2 cellular contexts compared by ENCODE assay signal in the genomic region with DNA sequence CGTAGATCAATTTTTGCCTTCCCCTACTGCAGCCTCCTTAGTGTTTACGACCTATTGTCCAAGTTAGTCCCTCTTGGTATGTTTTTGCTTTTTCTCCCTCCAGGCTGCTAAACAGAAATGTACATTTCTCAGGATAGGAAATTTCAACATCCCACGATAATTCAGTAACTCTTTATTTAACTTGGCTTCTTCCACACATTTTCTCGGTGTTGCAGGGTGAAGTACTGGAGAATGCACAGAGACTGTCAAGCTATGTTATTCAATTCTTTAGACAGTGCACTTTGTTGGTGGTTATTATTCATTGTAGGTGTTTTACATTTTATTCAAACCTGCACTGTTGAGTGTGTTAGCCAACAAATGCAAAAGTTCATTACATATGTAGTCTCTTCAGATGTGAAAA.
TF ChIP-seq lines count a peak whose summit lies in the region.

No MANE protein-coding gene starts in this region.

TF ChIP-seq in liver, 16 proteins besides CTCF, POLR2A, EP300 and RAD21:
- TF ChIP-seq ATF3 (IDR thresholded peaks at IDR 0.05) (no peak), MAX (IDR thresholded peaks at IDR 0.05) (no peak), HNF4G (IDR thresholded peaks at IDR 0.05) (no peak), HNF4A (conservative IDR thresholded peaks at IDR 0.05) (peak in 1 of 2 donors; percentile 18), EGR1 (IDR thresholded peaks at IDR 0.05; ENCODE audit: low read depth in 2 of 2) (no peak), YY1 (IDR thresholded peaks at IDR 0.05) (no peak), ZBTB33 (IDR thresholded peaks at IDR 0.05) (no peak), GABPA (IDR thresholded peaks at IDR 0.05 in 1 of 2, conservative IDR thresholded peaks at IDR 0.05 in 1 of 2) (no peak), FOXA2 (IDR thresholded peaks at IDR 0.05) (peak; percentile 44), JUND (IDR thresholded peaks at IDR 0.05) (no peak), FOXA1 (IDR thresholded peaks at IDR 0.05) (no peak)
- TF ChIP-seq, protein P1, sequence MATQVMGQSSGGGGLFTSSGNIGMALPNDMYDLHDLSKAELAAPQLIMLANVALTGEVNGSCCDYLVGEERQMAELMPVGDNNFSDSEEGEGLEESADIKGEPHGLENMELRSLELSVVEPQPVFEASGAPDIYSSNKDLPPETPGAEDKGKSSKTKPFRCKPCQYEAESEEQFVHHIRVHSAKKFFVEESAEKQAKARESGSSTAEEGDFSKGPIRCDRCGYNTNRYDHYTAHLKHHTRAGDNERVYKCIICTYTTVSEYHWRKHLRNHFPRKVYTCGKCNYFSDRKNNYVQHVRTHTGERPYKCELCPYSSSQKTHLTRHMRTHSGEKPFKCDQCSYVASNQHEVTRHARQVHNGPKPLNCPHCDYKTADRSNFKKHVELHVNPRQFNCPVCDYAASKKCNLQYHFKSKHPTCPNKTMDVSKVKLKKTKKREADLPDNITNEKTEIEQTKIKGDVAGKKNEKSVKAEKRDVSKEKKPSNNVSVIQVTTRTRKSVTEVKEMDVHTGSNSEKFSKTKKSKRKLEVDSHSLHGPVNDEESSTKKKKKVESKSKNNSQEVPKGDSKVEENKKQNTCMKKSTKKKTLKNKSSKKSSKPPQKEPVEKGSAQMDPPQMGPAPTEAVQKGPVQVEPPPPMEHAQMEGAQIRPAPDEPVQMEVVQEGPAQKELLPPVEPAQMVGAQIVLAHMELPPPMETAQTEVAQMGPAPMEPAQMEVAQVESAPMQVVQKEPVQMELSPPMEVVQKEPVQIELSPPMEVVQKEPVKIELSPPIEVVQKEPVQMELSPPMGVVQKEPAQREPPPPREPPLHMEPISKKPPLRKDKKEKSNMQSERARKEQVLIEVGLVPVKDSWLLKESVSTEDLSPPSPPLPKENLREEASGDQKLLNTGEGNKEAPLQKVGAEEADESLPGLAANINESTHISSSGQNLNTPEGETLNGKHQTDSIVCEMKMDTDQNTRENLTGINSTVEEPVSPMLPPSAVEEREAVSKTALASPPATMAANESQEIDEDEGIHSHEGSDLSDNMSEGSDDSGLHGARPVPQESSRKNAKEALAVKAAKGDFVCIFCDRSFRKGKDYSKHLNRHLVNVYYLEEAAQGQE (IDR thresholded peaks at IDR 0.05): no peak

TF ChIP-seq in HepG2, 621 proteins besides CTCF, POLR2A, EP300 and RAD21 (continued from another document):
- TF ChIP-seq ZNF563 (CRISPR knock-in tag; IDR thresholded peaks at IDR 0.05) (no peak), KMT2B (CRISPR knock-in tag; IDR thresholded peaks at IDR 0.05) (no peak), MAF1 (CRISPR knock-in tag; IDR thresholded peaks at IDR 0.05; ENCODE audit: borderline replicate concordance) (no peak), ZNF501 (CRISPR knock-in tag; IDR thresholded peaks at IDR 0.05) (no peak)
- TF ChIP-seq, protein P2, sequence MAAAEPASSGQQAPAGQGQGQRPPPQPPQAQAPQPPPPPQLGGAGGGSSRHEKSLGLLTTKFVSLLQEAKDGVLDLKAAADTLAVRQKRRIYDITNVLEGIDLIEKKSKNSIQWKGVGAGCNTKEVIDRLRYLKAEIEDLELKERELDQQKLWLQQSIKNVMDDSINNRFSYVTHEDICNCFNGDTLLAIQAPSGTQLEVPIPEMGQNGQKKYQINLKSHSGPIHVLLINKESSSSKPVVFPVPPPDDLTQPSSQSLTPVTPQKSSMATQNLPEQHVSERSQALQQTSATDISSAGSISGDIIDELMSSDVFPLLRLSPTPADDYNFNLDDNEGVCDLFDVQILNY (CRISPR knock-in tag; conservative IDR thresholded peaks at IDR 0.05): no peak
